12 cellular contexts compared by ENCODE assay signal in genomic region chr11:77072851-77073327, GRCh38. TPM values are rescaled to one million over a fixed set of nuclear protein-coding genes. Genes with fewer than 3 reads are reported as not detected.
A peak's percentile ranks its signal among the peaks of the same experiment; 100 is the strongest.
DNase-seq lines count a peak whose midpoint lies in the region; ATAC-seq and TF ChIP-seq lines count a peak whose summit lies in the region.
"Had no signal": no experiment of that assay in that cellular context is flagged by ENCODE, and none has a peak within 500 bp of the region (broad histone marks: within the 10 kb centered on the region; RNA-seq: fewer than 3 reads in every experiment).

No MANE protein-coding gene starts in this region.

- H3K27ac ChIP-seq in PC-9 = peak overlapping the region; percentile 31; the same call in 1 of the 2 replicates
- peak overlapping the region; percentile 74 to 80 (median 77) for H3K27ac ChIP-seq in body of pancreas
- peak overlapping the region; percentile 98 for H3K27ac ChIP-seq in mesodermal cell (ENCODE audit: low read depth, low read length, severe bottlenecking)
- peak overlapping the region; percentile 39 to 83 for H3K27ac ChIP-seq in testis
- H3K27ac ChIP-seq in effector memory CD4-positive, alpha-beta T cell (ENCODE audit: insufficient read depth, low read length, poor library complexity, severe bottlenecking) = no peak overlapping the region

- intact Hi-C loops in PC-9 (cut with micrococcal nuclease; ENCODE audit: unreplicated experiment) (loop anchor here (1.0 kb wide), 1 partner anchor 26 kb away; no protein-coding TSS in a partner anchor), body of pancreas (cut with DNase I) (no loop called here), testis (cut with DNase I; ENCODE audit: low total_unique reads) (no loop called here)

- no peak for DNase-seq in PC-9
- DNase-seq in body of pancreas = no peak
- no peak for DNase-seq in testis
- DNase-seq in RPMI8226 = no peak
- DNase-seq in effector memory CD4-positive, alpha-beta T cell = no peak
- no peak for DNase-seq in GM19240 (ENCODE audit: insufficient read length, low spot score)
- DNase-seq: NCI-H1105 treated with DMSO at 0.1 percent for 48 hours; stimulated activated CD4-positive, alpha-beta T cell treated with anti-CD3 and anti-CD28 coated beads, Interleukin-1b, Interleukin-23, amount 100 ng/mL, for 48 hours had no signal

- ATAC-seq in body of pancreas = no peak

- H3K27me3 ChIP-seq in PC-9 (ENCODE audit: insufficient read depth, low read depth) (no peaks in the 10 kb centered on the region), body of pancreas (no peaks in the 10 kb centered on the region), testis (no peaks in the 10 kb centered on the region)
- no peaks in the 10 kb centered on the region for H3K27me3 ChIP-seq in effector memory CD4-positive, alpha-beta T cell (replicated peaks; ENCODE audit: control insufficient read depth, insufficient read depth, low read length, poor library complexity, severe bottlenecking)

- no peak overlapping the region for H3K4me3 ChIP-seq in PC-9
- H3K4me3 ChIP-seq in body of pancreas = no peak overlapping the region
- no peak overlapping the region for H3K4me3 ChIP-seq in mesodermal cell (ENCODE audit: extremely low read depth, insufficient read depth, low read length, poor library complexity, severe bottlenecking)
- no peak overlapping the region for H3K4me3 ChIP-seq in testis
- no peak overlapping the region for H3K4me3 ChIP-seq in effector memory CD4-positive, alpha-beta T cell (ENCODE audit: insufficient read depth, low read depth, low read length, poor library complexity, severe bottlenecking)

- H3K9me3 ChIP-seq in PC-9 (ENCODE audit: insufficient read depth, low read depth) (no peaks in the 10 kb centered on the region), body of pancreas (no peaks in the 10 kb centered on the region), mesodermal cell (ENCODE audit: control insufficient read depth, low read length) (no peaks in the 10 kb centered on the region), testis (no peaks in the 10 kb centered on the region)
- H3K9me3 ChIP-seq in effector memory CD4-positive, alpha-beta T cell (ENCODE audit: control insufficient read depth, low read length) = no peaks in the 10 kb centered on the region

- H3K4me1 ChIP-seq in PC-9 (replicated peaks; ENCODE audit: insufficient read depth) (peaks cover 50% of the 10 kb centered on the region), body of pancreas (peaks cover 38% of the 10 kb centered on the region), mesodermal cell (ENCODE audit: control insufficient read depth, insufficient read depth, low read length, poor library complexity, severe bottlenecking) (peaks cover 47% of the 10 kb centered on the region), testis (peaks cover 53% of the 10 kb centered on the region)
- H3K4me1 ChIP-seq in effector memory CD4-positive, alpha-beta T cell (ENCODE audit: control insufficient read depth, insufficient read depth, low read length, poor library complexity, severe bottlenecking) = no peaks in the 10 kb centered on the region

- no peak for TF ChIP-seq POLR2A in body of pancreas (IDR thresholded peaks at IDR 0.05)
- TF ChIP-seq POLR2A in testis (IDR thresholded peaks at IDR 0.05) = no peak

- no peaks in the 10 kb centered on the region for H4K20me1 ChIP-seq in PC-9 (ENCODE audit: insufficient read depth)

- peaks cover 21% of the 10 kb centered on the region; the same call in 1 of the 2 replicates for H3F3A ChIP-seq in PC-9 (ENCODE audit: insufficient read depth, low read depth)

- BruUV-seq in PC-9 (replicated peaks; lab: Mats Ljungman, UMichigan) = no TSS peak

- 65 to 81% methylated on average over 7 to 8 of the region's 8 CpGs for WGBS in body of pancreas, 2 donors
- 86 to 100% methylated on average over 4 to 7 of the region's 8 CpGs for WGBS in mesodermal cell (ENCODE audit: insufficient coverage in 2 of 2), 2 experiments
- WGBS in testis, 2 donors = 38 to 49% methylated on average over 1 to 8 of the region's 8 CpGs

- H3K36me3 ChIP-seq in PC-9 (ENCODE audit: low read depth) = no peaks in the 10 kb centered on the region
- H3K36me3 ChIP-seq in body of pancreas (replicated peaks in 1 of 2; ENCODE audit: insufficient read depth in 1 of 2, low read depth in 2 of 2) = no peaks in the 10 kb centered on the region
- H3K36me3 ChIP-seq in mesodermal cell (ENCODE audit: control insufficient read depth, insufficient read depth, low read length) = peaks cover 2% of the 10 kb centered on the region
- H3K36me3 ChIP-seq in testis (ENCODE audit: low read depth, missing control alignments) = no peaks in the 10 kb centered on the region
- H3K36me3 ChIP-seq in effector memory CD4-positive, alpha-beta T cell (ENCODE audit: control insufficient read depth, insufficient read depth, low read length) = no peaks in the 10 kb centered on the region

- POLR2A ChIA-PET in PC-9 (lab: Charles Lee; ENCODE audit: unreplicated experiment) = no interaction called here

- H3K9me2 ChIP-seq in PC-9 (ENCODE audit: insufficient read depth) = no peaks in the 10 kb centered on the region

- TF ChIP-seq CTCF in PC-9 (conservative IDR thresholded peaks at IDR 0.05) = no peak
- TF ChIP-seq CTCF in body of pancreas (IDR thresholded peaks at IDR 0.05) = no peak
- TF ChIP-seq CTCF in testis (IDR thresholded peaks at IDR 0.05) = no peak

- CTCF ChIA-PET in PC-9 (lab: Charles Lee) = interaction anchor here (0.6 to 1.7 kb wide), 5 partner anchors 9 to 274 kb away, joined by 3 to 17 read pairs (median 4); no protein-coding TSS in a partner anchor

- peak overlapping the region; percentile 62 for H3K4me2 ChIP-seq in PC-9

- no peaks in the 10 kb centered on the region for H3K79me2 ChIP-seq in PC-9 (ENCODE audit: low read depth)

- no peak overlapping the region for H2AFZ ChIP-seq in PC-9

RNA-seq across cellular contexts. Expression of gene CAPN5, which starts 6.1 kb away (rescaled TPM):
- total RNA-seq in PC-9 (2021) (9.9 and 10.5 TPM in 2 replicates), body of pancreas (10 to 100 TPM in 1 of 2 donors, 1 to 10 TPM in 1; 7.8 to 13.8 TPM), testis (100 to 1,000 TPM; 102 to 116 TPM)
- polyA plus RNA-seq in mesodermal cell (2013, experiment 1 of 2) = 37.2 TPM
- polyA plus RNA-seq in mesodermal cell (2013, experiment 2 of 2) = 32.1 TPM
- 62.3 TPM for polyA plus RNA-seq in testis (ENCODE audit: insufficient read depth, low read depth, low replicate concordance)

RNA-seq across cellular contexts. Expression of gene OMP, which starts 29.8 kb away (rescaled TPM):
- total RNA-seq in PC-9 (2021) (1.4 TPM in 1 of 2 replicates, not detected in the other), body of pancreas (not detected), testis (1 to 10 TPM; 1.7 to 6.7 TPM)
- not detected for polyA plus RNA-seq in mesodermal cell (2013, experiment 1 of 2)
- not detected for polyA plus RNA-seq in mesodermal cell (2013, experiment 2 of 2)
- polyA plus RNA-seq in testis (ENCODE audit: insufficient read depth, low read depth, low replicate concordance) = not detected
- total RNA-seq: activated CD8-positive, alpha-beta memory T cell treated with anti-CD3 and anti-CD28 coated beads for 36 hours; Daoy; dermis blood vessel endothelial cell had no signal

RNA-seq across cellular contexts. Expression of gene B3GNT6, which starts 38.7 kb away (rescaled TPM):
- not detected in 2 replicates for total RNA-seq in PC-9 (2021)
- not detected for total RNA-seq in body of pancreas
- not detected for polyA plus RNA-seq in mesodermal cell (2013, experiment 1 of 2)
- polyA plus RNA-seq in mesodermal cell (2013, experiment 2 of 2) = not detected
- total RNA-seq in testis = under 1 TPM; 0.47 to 0.74 TPM
- not detected for polyA plus RNA-seq in testis (ENCODE audit: insufficient read depth, low read depth, low replicate concordance)
- total RNA-seq: activated CD8-positive, alpha-beta memory T cell treated with anti-CD3 and anti-CD28 coated beads for 36 hours; Daoy; dermis blood vessel endothelial cell had no signal

RNA-seq across cellular contexts. Expression of gene MYO7A, which starts 55.2 kb away (rescaled TPM):
- total RNA-seq in PC-9 (2021) (2.4 and 3.5 TPM in 2 replicates), body of pancreas (10 to 100 TPM; 10.4 to 12.9 TPM), testis (100 to 1,000 TPM; 161 to 239 TPM)
- polyA plus RNA-seq in mesodermal cell (2013, experiment 1 of 2) = 6.3 TPM
- 4.5 TPM for polyA plus RNA-seq in mesodermal cell (2013, experiment 2 of 2)
- 40.1 TPM for polyA plus RNA-seq in testis (ENCODE audit: insufficient read depth, low read depth, low replicate concordance)
